8 cellular contexts compared by ENCODE assay signal in genomic region chr12:65277994-65278575, GRCh38. TPM values are rescaled to one million over a fixed set of nuclear protein-coding genes. Genes with fewer than 3 reads are reported as not detected.
DNase-seq lines count a peak whose midpoint lies in the region; ATAC-seq and TF ChIP-seq lines count a peak whose summit lies in the region.

No MANE protein-coding gene starts in this region.

- POLR2A ChIA-PET in AG04449 (lab: Yijun Ruan, JAX) (interaction anchor here (1.4 kb wide), 1 partner anchor 109 kb away, joined by 3 read pairs; the partner anchor contains the start of gene LEMD3), IMR-90 (lab: Charles Lee; ENCODE audit: unreplicated experiment) (no interaction called here)

- H3K4me3 ChIP-seq in AG04449 (ENCODE audit: low read depth, low read length), result peak overlapping the region; percentile 90
- peak overlapping the region; percentile 99 for H3K4me3 ChIP-seq in IMR-90 (ENCODE audit: insufficient read depth, low read depth, low read length)
- peak overlapping the region; percentile 32 to 92 for H3K4me3 ChIP-seq in muscle layer of duodenum (ENCODE audit: low read depth in 1 of 2, low read length in 2 of 2)

- H3K79me1 ChIP-seq in IMR-90 (ENCODE audit: low read depth in 1 of 2, low read length in 2 of 2), result peaks cover 4 to 37% of the 10 kb centered on the region in 2 experiments; a peak in 3 of 4 replicates

- TF ChIP-seq CTCF in AG04449 (IDR thresholded peaks at IDR 0.05; ENCODE audit: insufficient read depth, low read length, missing control alignments) (no peak), IMR-90 (conservative IDR thresholded peaks at IDR 0.05; ENCODE audit: low read depth, low read length) (no peak)

- dilution Hi-C loops in IMR-90 (cut with HindIII; ENCODE audit: low sequenced_read_pairs, unreplicated experiment), result no loop called here

- H2BK15ac ChIP-seq in IMR-90 (ENCODE audit: low read depth, low read length), result peak overlapping the region; percentile 87; the same call in 2 of the 3 replicates

- peaks cover 25% of the 10 kb centered on the region; the same call in 1 of the 2 replicates for H4K20me1 ChIP-seq in IMR-90 (ENCODE audit: insufficient read depth, low read length)

- peaks cover 10% of the 10 kb centered on the region for H3K9me1 ChIP-seq in IMR-90 (ENCODE audit: insufficient read depth, low read length)

- no peak for DNase-seq in AG04449 (ENCODE audit: low read depth, low spot score)
- DNase-seq in IMR-90, result no peak
- no peak for DNase-seq in KBM-7
- no peak for DNase-seq in activated effector memory CD4-positive, alpha-beta T cell treated with Interleukin-2 at 50 U/mL for 16 hours
- no peak for DNase-seq in OCI-M2 (lab: John Stamatoyannopoulos, UW; ENCODE audit: unreplicated experiment)
- DNase-seq in NCI-H2196 treated with DMSO at 0.1 percent for 48 hours (lab: John Stamatoyannopoulos, UW; ENCODE audit: unreplicated experiment), result no peak

- WGBS in IMR-90 (ENCODE audit: extremely low coverage in 2 of 2, insufficient read length in 1 of 2), 2 experiments, result 0% methylated on average over 9 of the region's 23 CpGs; no CpG with 5 or more reads in 1 of the 2 experiments

- H3K14ac ChIP-seq in IMR-90 (replicated peaks; ENCODE audit: low read depth, low read length), result peak overlapping the region; percentile 95

- H3K36me3 ChIP-seq in IMR-90 (ENCODE audit: control insufficient read depth, insufficient read depth, low read length) (no peaks in the 10 kb centered on the region; the same call in 1 of the 2 replicates), muscle layer of duodenum (ENCODE audit: control insufficient read depth in 1 of 2, insufficient read depth in 2 of 2, low read length in 2 of 2) (peaks cover 0 to 4% of the 10 kb centered on the region in 2 donors)

- in situ Hi-C loops in IMR-90 (cut with MboI; ENCODE audit: low sequenced_read_pairs), result loop anchor here (25.0 kb wide), 1 partner anchor 1134 kb away; no protein-coding TSS in a partner anchor
- in situ Hi-C loops in KBM-7 (cut with MboI; ENCODE audit: low pct_unique_long_range_greater_than_20kb, low sequenced_read_pairs), result loop anchor here (25.0 kb wide), 1 partner anchor 391 kb away; no protein-coding TSS in a partner anchor

- H2BK20ac ChIP-seq in IMR-90 (ENCODE audit: low read depth, low read length), result peak overlapping the region; percentile 53; the same call in 1 of the 2 replicates

- H3K27ac Mint-ChIP-seq in dendritic cell treated with granulocyte-macrophage colony-stimulating factor and Interleukin-4, amounts not matched to agents 40 ng/mL and 50 ng/mL, for 4 days, result no peak overlapping the region

- no TSS peak for BruUV-seq in IMR-90 (replicated peaks; lab: Mats Ljungman, UMichigan)

- H4K5ac ChIP-seq in IMR-90 (ENCODE audit: low read depth, low read length), result peak overlapping the region; percentile 98

- H4K91ac ChIP-seq in IMR-90 (ENCODE audit: insufficient read depth, low read depth, low read length), result peak overlapping the region; percentile 95

- peak overlapping the region; percentile 94 for H3K23ac ChIP-seq in IMR-90 (ENCODE audit: low read depth, low read length)

- H3K4me1 ChIP-seq in IMR-90 (ENCODE audit: control insufficient read depth, insufficient read depth, low read length) (peaks cover 7% of the 10 kb centered on the region), muscle layer of duodenum (ENCODE audit: control insufficient read depth in 1 of 2, insufficient read depth in 2 of 2, low read length in 2 of 2) (peaks cover 0 to 19% of the 10 kb centered on the region in 2 donors)

- H2AFZ ChIP-seq in IMR-90 (replicated peaks; ENCODE audit: low read length, poor library complexity), result peak overlapping the region; percentile 98

- H4K8ac ChIP-seq in IMR-90 (ENCODE audit: low read depth in 2 of 2, low read length in 2 of 2), result peak overlapping the region; percentile 90 to 97

- intact Hi-C loops in IMR-90 (cut with micrococcal nuclease), result no loop called here
- intact Hi-C loops in dendritic cell treated with granulocyte-macrophage colony-stimulating factor and Interleukin-4, amounts not matched to agents 40 ng/mL and 50 ng/mL, for 4 days (cut with micrococcal nuclease), result no loop called here

- peak overlapping the region; percentile 70 for H3K4me3 Mint-ChIP-seq in dendritic cell treated with granulocyte-macrophage colony-stimulating factor and Interleukin-4, amounts not matched to agents 40 ng/mL and 50 ng/mL, for 4 days

- H3K56ac ChIP-seq in IMR-90 (ENCODE audit: extremely low read depth, insufficient read depth, low read length), result peak overlapping the region; percentile 73

- peaks cover 23% of the 10 kb centered on the region for H3K4me1 Mint-ChIP-seq in dendritic cell treated with granulocyte-macrophage colony-stimulating factor and Interleukin-4, amounts not matched to agents 40 ng/mL and 50 ng/mL, for 4 days (ENCODE audit: low read depth)

- H2BK120ac ChIP-seq in IMR-90 (ENCODE audit: low read depth, low read length), result peak overlapping the region; percentile 94

- no peaks in the 10 kb centered on the region for H3K9me3 ChIP-seq in IMR-90 (ENCODE audit: control insufficient read depth, insufficient read depth, low read length)
- no peaks in the 10 kb centered on the region for H3K9me3 ChIP-seq in muscle layer of duodenum (ENCODE audit: control insufficient read depth in 1 of 2, low read length in 2 of 2)

- no peak for TF ChIP-seq RAD21 in IMR-90 (IDR thresholded peaks at IDR 0.05; ENCODE audit: low read length)

- H3K27me3 Mint-ChIP-seq in dendritic cell treated with granulocyte-macrophage colony-stimulating factor and Interleukin-4, amounts not matched to agents 40 ng/mL and 50 ng/mL, for 4 days, result peaks cover 10% of the 10 kb centered on the region

- CTCF ChIA-PET in AG04449 (lab: Yijun Ruan, JAX), result interaction anchor here (0.6 kb wide), 1 partner anchor 580 kb away, joined by 3 read pairs; no protein-coding TSS in a partner anchor
- CTCF ChIA-PET in IMR-90 (lab: Yijun Ruan, JAX), result no interaction called here

- no peak; the same call in 1 of the 2 replicates for TF ChIP-seq POLR2A in IMR-90 (IDR thresholded peaks at IDR 0.05; ENCODE audit: low read depth, low read length)

- H2AK9ac ChIP-seq in IMR-90 (replicated peaks; ENCODE audit: low read depth, low read length, poor library complexity), result peak overlapping the region; percentile 99

- H3K9ac ChIP-seq in IMR-90 (ENCODE audit: low read depth, low read length), result peak overlapping the region; percentile 95

- H3K4me2 ChIP-seq in IMR-90 (ENCODE audit: low read depth, low read length), result peak overlapping the region; percentile 95

- H3K27me3 ChIP-seq in IMR-90 (ENCODE audit: control insufficient read depth, insufficient read depth, low read length) (no peaks in the 10 kb centered on the region), muscle layer of duodenum (ENCODE audit: low read depth, low read length) (no peaks in the 10 kb centered on the region)

- H2BK5ac ChIP-seq in IMR-90 (ENCODE audit: low read depth, low read length, poor library complexity, severe bottlenecking), result peak overlapping the region; percentile 99

- H3K36me3 Mint-ChIP-seq in dendritic cell treated with granulocyte-macrophage colony-stimulating factor and Interleukin-4, amounts not matched to agents 40 ng/mL and 50 ng/mL, for 4 days (ENCODE audit: low read depth), result no peaks in the 10 kb centered on the region

- peak overlapping the region; percentile 100 for H3K27ac ChIP-seq in IMR-90 (ENCODE audit: insufficient read depth, low read length)
- no peak overlapping the region for H3K27ac ChIP-seq in muscle layer of duodenum (ENCODE audit: low read length)

- H3K9me3 Mint-ChIP-seq in dendritic cell treated with granulocyte-macrophage colony-stimulating factor and Interleukin-4, amounts not matched to agents 40 ng/mL and 50 ng/mL, for 4 days, result no peaks in the 10 kb centered on the region

- peak overlapping the region; percentile 92 for H3K18ac ChIP-seq in IMR-90 (ENCODE audit: low read depth, low read length)

- peak overlapping the region; percentile 93 for H2AK5ac ChIP-seq in IMR-90 (ENCODE audit: low read depth, low read length)

- ATAC-seq in IMR-90 (ENCODE audit: low read depth), result peak; percentile 0; the same call in 1 of the 2 replicates

- peak overlapping the region; percentile 86 for H3K4ac ChIP-seq in IMR-90 (ENCODE audit: low read depth, low read length)

TF ChIP-seq in IMR-90, 13 proteins besides CTCF, POLR2A, EP300 and RAD21:
- no peak for TF ChIP-seq MXI1 (IDR thresholded peaks at IDR 0.05; ENCODE audit: borderline replicate concordance, low read depth, low read length)
- no peak for TF ChIP-seq ELK1 (IDR thresholded peaks at IDR 0.05; ENCODE audit: borderline replicate concordance, low read depth, low read length)
- TF ChIP-seq USF2 (IDR thresholded peaks at IDR 0.05; ENCODE audit: low read depth, low read length), result no peak
- no peak for TF ChIP-seq FOS (IDR thresholded peaks at IDR 0.05; ENCODE audit: low read depth, low read length)
- TF ChIP-seq MAFK (IDR thresholded peaks at IDR 0.05; ENCODE audit: low read depth, low read length), result no peak

RNA-seq across cellular contexts. Expression of gene MSRB3, which starts 0.4 kb away (rescaled TPM):
- total RNA-seq in IMR-90 (2012; rRNA removed), result 31.7 and 40.8 TPM in 2 replicates
- 28.6 and 35.7 TPM in 2 replicates for polyA plus RNA-seq in IMR-90 (2012; rRNA removed)
- 11.2 and 15.2 TPM in 2 replicates for polyA plus RNA-seq in IMR-90 (2012; cell fraction: cytosol; rRNA removed)
- 8.9 and 36.8 TPM in 2 replicates for polyA plus RNA-seq in IMR-90 (2012; cell fraction: nucleus; rRNA removed; ENCODE audit: low replicate concordance)
